ENCODE assay signal across 9 cellular contexts in the genomic region with DNA sequence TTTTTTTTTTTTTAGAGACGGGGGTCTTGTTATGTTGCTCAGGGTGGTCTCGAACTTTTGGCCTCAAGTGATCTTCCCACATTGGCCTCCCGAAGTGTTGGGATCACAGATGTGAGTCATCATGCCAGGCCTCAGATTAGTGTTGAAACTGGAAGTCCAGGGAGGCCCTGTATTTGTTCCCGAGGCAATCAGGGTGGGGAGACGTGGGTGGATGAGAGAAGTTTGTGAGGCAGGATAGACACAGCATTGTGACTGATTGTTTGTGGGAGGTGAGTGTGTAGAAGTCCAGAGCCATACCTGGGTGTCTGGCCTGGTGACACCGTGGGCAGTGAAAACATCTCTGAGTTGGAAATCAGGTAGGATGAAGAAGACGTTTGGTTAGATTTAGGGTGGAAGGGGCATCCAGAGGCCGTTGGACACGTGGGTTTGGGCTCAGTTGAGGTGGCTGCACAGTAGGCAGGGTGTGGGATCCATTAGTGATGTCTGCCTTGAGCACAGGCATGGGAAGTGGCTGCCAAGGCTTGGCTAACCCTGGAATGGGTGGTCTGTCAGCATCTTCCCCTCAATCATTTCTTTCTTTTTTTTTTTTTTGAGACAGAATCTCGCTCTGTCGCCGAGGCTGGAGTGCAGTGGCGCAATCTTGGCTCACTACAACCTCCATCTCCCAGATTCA. TPM values are rescaled to one million over a fixed set of nuclear protein-coding genes. Genes with fewer than 3 reads are reported as not detected.
DNase-seq lines count a peak whose midpoint lies in the region; ATAC-seq and TF ChIP-seq lines count a peak whose summit lies in the region.
"Had no signal": no experiment of that assay in that cellular context is flagged by ENCODE, and none has a peak within 500 bp of the region (broad histone marks: within the 10 kb centered on the region; RNA-seq: fewer than 3 reads in every experiment).

No MANE protein-coding gene starts in this region.

- H3K27me3 Mint-ChIP-seq in natural killer cell treated with Interleukin-12 subunit alpha and Interleukin-12 subunit beta and Interleukin-15 and Interleukin-18, amount 100 ng/mL, for 72 hours: no peaks in the 10 kb centered on the region
- H3K27me3 Mint-ChIP-seq in natural killer cell (ENCODE audit: low read depth in 2 of 2): no peaks in the 10 kb centered on the region
- H3K27me3 Mint-ChIP-seq in WTC11 (ENCODE audit: low read depth): peaks cover 5% of the 10 kb centered on the region; the same call in 1 of the 2 replicates
- no peaks in the 10 kb centered on the region for H3K27me3 Mint-ChIP-seq in type B pancreatic cell
- H3K27me3 Mint-ChIP-seq: activated T-helper 17 cell treated with anti-CD3 and anti-CD28 coated beads, Interleukin-2, amount 50 U/mL, for 72 hours had no signal

- POLR2A ChIA-PET in WTC11 (lab: Charles Lee): interaction anchor here (0.7 to 1.2 kb wide), 4 partner anchors 13 to 129 kb away, joined by 3 to 7 read pairs (median 4); no protein-coding TSS in a partner anchor

- intact Hi-C loops in natural killer cell (cut with micrococcal nuclease): no loop called here

- H3K9me3 Mint-ChIP-seq in natural killer cell treated with Interleukin-12 subunit alpha and Interleukin-12 subunit beta and Interleukin-15 and Interleukin-18, amount 100 ng/mL, for 72 hours: no peaks in the 10 kb centered on the region
- H3K9me3 Mint-ChIP-seq in natural killer cell (no peaks in the 10 kb centered on the region), WTC11 (no peaks in the 10 kb centered on the region), type B pancreatic cell (no peaks in the 10 kb centered on the region)
- H3K9me3 Mint-ChIP-seq: activated T-helper 17 cell treated with anti-CD3 and anti-CD28 coated beads, Interleukin-2, amount 50 U/mL, for 72 hours had no signal

- no peak for DNase-seq in natural killer cell treated with Interleukin-12 subunit alpha and Interleukin-12 subunit beta and Interleukin-15 and Interleukin-18, amount 100 ng/mL, for 72 hours (ENCODE audit: low spot score)
- DNase-seq in natural killer cell (no peak), WTC11 (ENCODE audit: low spot score) (no peak), fibroblast of peridontal ligament (ENCODE audit: extremely low read depth) (peak; percentile 17), type B pancreatic cell (ENCODE audit: extremely low spot score, unreplicated experiment) (no peak), SKM-1 (lab: John Stamatoyannopoulos, UW; ENCODE audit: unreplicated experiment) (no peak), NCI-H1436 treated with DMSO at 0.1 percent for 48 hours (lab: John Stamatoyannopoulos, UW) (no peak)
- DNase-seq in activated effector memory CD4-positive, alpha-beta T cell treated with anti-CD3 and anti-CD28 coated beads, Interleukin-2, amount 50 U/mL, for 16 hours: no peak

- ATAC-seq in natural killer cell treated with Interleukin-12 subunit alpha and Interleukin-12 subunit beta and Interleukin-15 and Interleukin-18, amount 100 ng/mL, for 72 hours: no peak
- ATAC-seq in natural killer cell: no peak
- no peak for ATAC-seq in WTC11

- no peaks in the 10 kb centered on the region for H3K36me3 Mint-ChIP-seq in natural killer cell treated with Interleukin-12 subunit alpha and Interleukin-12 subunit beta and Interleukin-15 and Interleukin-18, amount 100 ng/mL, for 72 hours
- no peaks in the 10 kb centered on the region for H3K36me3 Mint-ChIP-seq in natural killer cell
- no peaks in the 10 kb centered on the region for H3K36me3 Mint-ChIP-seq in WTC11
- H3K36me3 Mint-ChIP-seq in type B pancreatic cell: no peaks in the 10 kb centered on the region

- H3K27ac Mint-ChIP-seq in natural killer cell treated with Interleukin-12 subunit alpha and Interleukin-12 subunit beta and Interleukin-15 and Interleukin-18, amount 100 ng/mL, for 72 hours: peak overlapping the region; percentile 44 to 59
- H3K27ac Mint-ChIP-seq in natural killer cell: no peak overlapping the region
- H3K27ac Mint-ChIP-seq in WTC11: peak overlapping the region; percentile 20; the same call in 1 of the 2 replicates
- H3K27ac Mint-ChIP-seq in type B pancreatic cell: no peak overlapping the region

- H3K4me3 Mint-ChIP-seq in natural killer cell treated with Interleukin-12 subunit alpha and Interleukin-12 subunit beta and Interleukin-15 and Interleukin-18, amount 100 ng/mL, for 72 hours: peak overlapping the region; percentile 54
- no peak overlapping the region for H3K4me3 Mint-ChIP-seq in natural killer cell
- H3K4me3 Mint-ChIP-seq in WTC11: no peak overlapping the region
- peak overlapping the region; percentile 67 for H3K4me3 Mint-ChIP-seq in type B pancreatic cell

- CTCF ChIA-PET in WTC11 (lab: Charles Lee): interaction anchor here (0.6 to 3.6 kb wide), 59 partner anchors 8 to 379 kb away, joined by 3 to 145 read pairs (median 8); a partner anchor contains a TSS

- H3K4me1 Mint-ChIP-seq in natural killer cell treated with Interleukin-12 subunit alpha and Interleukin-12 subunit beta and Interleukin-15 and Interleukin-18, amount 100 ng/mL, for 72 hours (ENCODE audit: low read depth in 2 of 2): peaks cover 17 to 18% of the 10 kb centered on the region in 2 donors
- H3K4me1 Mint-ChIP-seq in natural killer cell (peaks cover 0 to 14% of the 10 kb centered on the region in 2 donors), WTC11 (peaks cover 9% of the 10 kb centered on the region), type B pancreatic cell (ENCODE audit: unreplicated experiment) (no peaks in the 10 kb centered on the region)

- TF ChIP-seq CTCF in natural killer cell (IDR thresholded peaks at IDR 0.05) (no peak), WTC11 (IDR thresholded peaks at IDR 0.05) (no peak), type B pancreatic cell (conservative IDR thresholded peaks at IDR 0.05) (no peak)

TF ChIP-seq in WTC11, 78 proteins besides CTCF, POLR2A, EP300 and RAD21:
- TF ChIP-seq, protein P1, sequence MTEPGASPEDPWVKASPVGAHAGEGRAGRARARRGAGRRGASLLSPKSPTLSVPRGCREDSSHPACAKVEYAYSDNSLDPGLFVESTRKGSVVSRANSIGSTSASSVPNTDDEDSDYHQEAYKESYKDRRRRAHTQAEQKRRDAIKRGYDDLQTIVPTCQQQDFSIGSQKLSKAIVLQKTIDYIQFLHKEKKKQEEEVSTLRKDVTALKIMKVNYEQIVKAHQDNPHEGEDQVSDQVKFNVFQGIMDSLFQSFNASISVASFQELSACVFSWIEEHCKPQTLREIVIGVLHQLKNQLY (CRISPR knock-in tag; IDR thresholded peaks at IDR 0.05): no peak
- 0 out of 2 replicates have a peak, but pooled peaks have one; percentile 42 for TF ChIP-seq KAT7 (CRISPR knock-in tag; IDR thresholded peaks at IDR 0.05; ENCODE audit: borderline replicate concordance)
TF ChIP-seq in WTC11: peak in this region for 1.

RNA-seq across cellular contexts. Expression of a gene that starts 12.4 kb away (rescaled TPM):
- total RNA-seq in natural killer cell treated with Interleukin-12 subunit alpha and Interleukin-12 subunit beta and Interleukin-15 and Interleukin-18, amount 100 ng/mL, for 72 hours: 1 to 10 TPM; 5.9 to 7.8 TPM
- total RNA-seq in natural killer cell: 1 to 10 TPM; 1.9 to 5.5 (median 3.0) TPM
- 25.1 to 27.8 TPM (median 27.4 TPM) in 3 replicates for total RNA-seq in WTC11 (2021)
- 11.9 and 13.0 TPM in 2 replicates for total RNA-seq in type B pancreatic cell (ENCODE audit: low replicate concordance)

RNA-seq across cellular contexts. Expression of a gene that starts 13.8 kb away (rescaled TPM):
- total RNA-seq in natural killer cell treated with Interleukin-12 subunit alpha and Interleukin-12 subunit beta and Interleukin-15 and Interleukin-18, amount 100 ng/mL, for 72 hours: 1 to 10 TPM; 3.2 to 3.6 TPM
- total RNA-seq in natural killer cell (1 to 10 TPM; 5.1 to 8.3 (median 6.8) TPM), WTC11 (2021) (10.3 to 15.1 TPM (median 14.2 TPM) in 3 replicates), type B pancreatic cell (ENCODE audit: low replicate concordance) (0.48 TPM in 1 of 2 replicates, not detected in the other)

RNA-seq across cellular contexts. Expression of a gene that starts 16.6 kb away (rescaled TPM):
- 10 to 100 TPM; 16.3 to 18.0 TPM for total RNA-seq in natural killer cell treated with Interleukin-12 subunit alpha and Interleukin-12 subunit beta and Interleukin-15 and Interleukin-18, amount 100 ng/mL, for 72 hours
- total RNA-seq in natural killer cell (1,000 to 10,000 TPM in 2 of 3 donors, 100 to 1,000 TPM in 1; 784 to 1,837 (median 1,121) TPM), WTC11 (2021) (2.3 to 7.2 TPM (median 5.4 TPM) in 3 replicates), type B pancreatic cell (ENCODE audit: low replicate concordance) (28.4 and 178 TPM in 2 replicates)

RNA-seq across cellular contexts. Expression of a gene that starts 22.9 kb away (rescaled TPM):
- total RNA-seq in natural killer cell treated with Interleukin-12 subunit alpha and Interleukin-12 subunit beta and Interleukin-15 and Interleukin-18, amount 100 ng/mL, for 72 hours: 100 to 1,000 TPM; 447 to 589 TPM
- total RNA-seq in natural killer cell (100 to 1,000 TPM; 192 to 244 (median 237) TPM), WTC11 (2021) (143 to 146 TPM (median 144 TPM) in 3 replicates), type B pancreatic cell (ENCODE audit: low replicate concordance) (51.9 and 73.0 TPM in 2 replicates)

Comparison
In these comparisons a context has a peak if more than half of its experiments do, and no peak if none do; other contexts are left out.
1. H3K27ac Mint-ChIP-seq: peak in natural killer cell treated with Interleukin-12 subunit alpha and Interleukin-12 subunit beta and Interleukin-15 and Interleukin-18, amount 100 ng/mL, for 72 hours (2 of 2) and WTC11 (single experiment); none in natural killer cell (0 of 2) and type B pancreatic cell (single experiment).
2. H3K4me3 Mint-ChIP-seq: peak in natural killer cell treated with Interleukin-12 subunit alpha and Interleukin-12 subunit beta and Interleukin-15 and Interleukin-18, amount 100 ng/mL, for 72 hours (single experiment) and type B pancreatic cell (single experiment); none in natural killer cell (single experiment) and WTC11 (single experiment).